In the genomic region with DNA sequence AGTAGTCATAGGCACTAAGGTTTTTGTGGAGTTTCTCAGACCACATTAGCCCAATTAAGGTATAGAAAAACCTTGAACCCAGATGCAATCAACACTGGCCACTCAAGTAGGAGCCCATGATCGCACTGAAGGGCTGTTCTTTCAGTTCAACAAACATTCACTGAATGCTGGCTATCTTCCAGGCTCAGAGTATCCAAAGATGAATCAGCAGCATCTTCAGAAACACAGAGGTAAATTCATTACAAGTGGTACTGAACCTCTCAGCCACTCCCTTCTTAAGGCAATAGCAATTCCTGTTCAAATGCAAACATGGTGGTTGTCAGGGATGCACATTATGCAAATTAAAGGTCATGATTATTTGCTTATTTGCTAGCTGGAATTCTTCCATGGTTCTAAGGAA, we compare ENCODE assay signal across 32 cellular contexts. TPM values are rescaled to one million over a fixed set of nuclear protein-coding genes. Genes with fewer than 3 reads are reported as not detected.
DNase-seq lines count a peak whose midpoint lies in the region; ATAC-seq and TF ChIP-seq lines count a peak whose summit lies in the region.
"Had no signal": no experiment of that assay in that cellular context is flagged by ENCODE, and none has a peak within 500 bp of the region (broad histone marks: within the 10 kb centered on the region; RNA-seq: fewer than 3 reads in every experiment).

No MANE protein-coding gene starts in this region.

- H3K27me3 ChIP-seq in kidney epithelial cell (ENCODE audit: control insufficient read depth, insufficient read depth, low read length) = peaks cover 7% of the 10 kb centered on the region

- no peak overlapping the region for H3K4me3 Mint-ChIP-seq in CD14-positive monocyte
- H3K4me3 Mint-ChIP-seq: activated CD4-positive, alpha-beta memory T cell treated with anti-CD3 and anti-CD28 coated beads for 36 hours; T-helper 2 cell treated with Interferon-gamma antibody and Interleukin-4, amounts not matched to agents 5 μg/mL and 100 μg/mL, for 36 hours; WTC11 had no signal

- DNase-seq in CD14-positive monocyte (ENCODE audit: low spot score) (peak; percentile 3), LHCN-M2 (ENCODE audit: low read depth) (peak; percentile 3), amniotic epithelial cell (ENCODE audit: low read depth) (peak; percentile 11), kidney epithelial cell (ENCODE audit: low read depth) (peak; percentile 28), putamen (ENCODE audit: low spot score) (no peak), left ventricle myocardium superior (no peak)
- DNase-seq: activated CD4-positive, alpha-beta memory T cell treated with anti-CD3 and anti-CD28 coated beads for 36 hours; activated gamma-delta T cell; activated T-cell treated with anti-CD3 and anti-CD28 coated beads for 4 hours; CD4-positive, CD25-positive, alpha-beta regulatory T cell; colonic mucosa; DMS153; GF-D8; heart left ventricle; Karpas-422; mucosa of descending colon; NCI-H1092 treated with DMSO at 0.1 percent for 48 hours; NCI-H2029; NCI-H446 treated with DMSO at 0.1 percent for 48 hours; RPMI8226 had no signal

- peaks cover 46 to 77% (median 49%) of the 10 kb centered on the region in 3 donors for H3K27me3 Mint-ChIP-seq in CD14-positive monocyte (ENCODE audit: low read depth in 3 of 3)

- no peak overlapping the region for H3K4me3 ChIP-seq in kidney epithelial cell (ENCODE audit: low read depth, low read length)
- H3K4me3 ChIP-seq: colonic mucosa, heart left ventricle, mucosa of descending colon had no signal

- no peaks in the 10 kb centered on the region for H3K36me3 ChIP-seq in kidney epithelial cell (ENCODE audit: control insufficient read depth, insufficient read depth, low read length)
- H3K36me3 ChIP-seq: colonic mucosa, heart left ventricle had no signal

- peaks cover 15% of the 10 kb centered on the region for H3K4me1 Mint-ChIP-seq in CD14-positive monocyte

- ATAC-seq in HG03039 (IDR thresholded peaks at IDR 0.05; ENCODE audit: unreplicated experiment) (no peak), left ventricle myocardium superior (no peak), HG02840 (IDR thresholded peaks at IDR 0.05; ENCODE audit: low FRiP score, unreplicated experiment) (no peak)
- ATAC-seq: HCT116, heart left ventricle, mucosa of descending colon, SK-N-SH treated with all-trans-retinoic acid at 6 μM for 48 hours, WTC11 had no signal

- intact Hi-C loops in CD14-positive monocyte (cut with micrococcal nuclease) = no loop called here
- intact Hi-C loops in left ventricle myocardium superior (cut with micrococcal nuclease) = loop anchor here (10.0 kb wide), 1 partner anchor 1020 kb away; no protein-coding TSS in a partner anchor

- no peaks in the 10 kb centered on the region for H3K36me3 Mint-ChIP-seq in CD14-positive monocyte
- H3K36me3 Mint-ChIP-seq: brain; CD4-positive, CD25-positive, alpha-beta regulatory T cell had no signal

- no peak for TF ChIP-seq CTCF in CD14-positive monocyte (IDR thresholded peaks at IDR 0.05)
- TF ChIP-seq CTCF in kidney epithelial cell (IDR thresholded peaks at IDR 0.05; ENCODE audit: insufficient read depth, low read length, poor library complexity, severe bottlenecking) = no peak

- H3K27ac Mint-ChIP-seq in CD14-positive monocyte = no peak overlapping the region
- H3K27ac Mint-ChIP-seq: activated CD4-positive, alpha-beta memory T cell treated with anti-CD3 and anti-CD28 coated beads for 36 hours; brain; CD4-positive, CD25-positive, alpha-beta regulatory T cell; T-helper 2 cell treated with Interferon-gamma antibody and Interleukin-4, amounts not matched to agents 5 μg/mL and 100 μg/mL, for 36 hours; WTC11 had no signal

- H3K9me3 Mint-ChIP-seq in CD14-positive monocyte = peaks cover 6 to 25% (median 16%) of the 10 kb centered on the region in 7 donors
- H3K9me3 Mint-ChIP-seq: T-helper 2 cell treated with Interferon-gamma antibody and Interleukin-4, amounts not matched to agents 5 μg/mL and 100 μg/mL, for 36 hours had no signal

RNA-seq across cellular contexts. Expression of gene KCNK18, which starts 17.1 kb away (rescaled TPM):
- polyA plus RNA-seq in CD14-positive monocyte = not detected
- total RNA-seq in LHCN-M2 (2014; rRNA removed) (not detected in 2 replicates), kidney epithelial cell (not detected in 2 replicates), left ventricle myocardium superior (not detected)
- not detected for polyA plus RNA-seq in LHCN-M2 (2012)
- total RNA-seq: activated CD4-positive, alpha-beta memory T cell treated with anti-CD3 and anti-CD28 coated beads for 36 hours; CD4-positive, CD25-positive, alpha-beta regulatory T cell; colonic mucosa; fibroblast of lung; heart left ventricle; lower leg skin; mucosa of descending colon; subcutaneous adipose tissue; urinary bladder; WTC11 had no signal
- polyA plus RNA-seq: CD4-positive, CD25-positive, alpha-beta regulatory T cell; fibroblast of lung; heart left ventricle; neural cell; urinary bladder had no signal

RNA-seq across cellular contexts. Expression of gene SLC18A2, which starts 26.5 kb away (rescaled TPM):
- polyA plus RNA-seq in CD14-positive monocyte = under 1 TPM in 1 of 2 donors, not detected in 1; 0.14 TPM
- total RNA-seq in LHCN-M2 (2014; rRNA removed) = not detected in 2 replicates
- 0.01 TPM for polyA plus RNA-seq in LHCN-M2 (2012)
- total RNA-seq in kidney epithelial cell = 0.75 and 1.5 TPM in 2 replicates
- 0.17 TPM for total RNA-seq in left ventricle myocardium superior
- total RNA-seq: activated CD4-positive, alpha-beta memory T cell treated with anti-CD3 and anti-CD28 coated beads for 36 hours had no signal
- polyA plus RNA-seq: fibroblast of lung had no signal

Comparison
In these comparisons a context has a peak if more than half of its experiments do, and no peak if none do; other contexts are left out.
1. DNase-seq: peak in CD14-positive monocyte (single experiment), LHCN-M2 (single experiment), amniotic epithelial cell (single experiment) and kidney epithelial cell (single experiment); none in putamen (single experiment) and left ventricle myocardium superior (single experiment).